In genomic region chr19:38699647-38700349, GRCh38 we compare ENCODE assay signal across 11 cellular contexts. TPM values are rescaled to one million over a fixed set of nuclear protein-coding genes. Genes with fewer than 3 reads are reported as not detected.
DNase-seq lines count a peak whose midpoint lies in the region; ATAC-seq and TF ChIP-seq lines count a peak whose summit lies in the region.
"Had no signal": no experiment of that assay in that cellular context is flagged by ENCODE, and none has a peak within 500 bp of the region (broad histone marks: within the 10 kb centered on the region; RNA-seq: fewer than 3 reads in every experiment).

No MANE protein-coding gene starts in this region.

- TF ChIP-seq CTCF in adrenal gland (IDR thresholded peaks at IDR 0.05) (no peak), esophagus muscularis mucosa (IDR thresholded peaks at IDR 0.05) (no peak), tibial nerve (IDR thresholded peaks at IDR 0.05) (no peak)

- no peaks in the 10 kb centered on the region for H3K9me3 ChIP-seq in adrenal gland (replicated peaks in 1 of 3)
- H3K9me3 ChIP-seq in esophagus muscularis mucosa = no peaks in the 10 kb centered on the region
- no peaks in the 10 kb centered on the region for H3K9me3 ChIP-seq in tibial nerve

- intact Hi-C loops in adrenal gland (cut with DNase I) = loop anchor here (5.0 to 10.0 kb wide), 2 partner anchors 45 to 47 kb away; no protein-coding TSS in a partner anchor
- intact Hi-C loops in esophagus muscularis mucosa (cut with DNase I) = no loop called here

- no peak for TF ChIP-seq POLR2A in adrenal gland (IDR thresholded peaks at IDR 0.05)
- no peak for TF ChIP-seq POLR2A in esophagus muscularis mucosa (IDR thresholded peaks at IDR 0.05; ENCODE audit: low read depth)
- no peak for TF ChIP-seq POLR2A in tibial nerve (IDR thresholded peaks at IDR 0.05)

- TF ChIP-seq EP300 in esophagus muscularis mucosa (IDR thresholded peaks at IDR 0.05) (no peak), tibial nerve (IDR thresholded peaks at IDR 0.05) (no peak)

- H3K4me1 ChIP-seq in adrenal gland (replicated peaks in 1 of 2) = peaks cover 36 to 79% of the 10 kb centered on the region in 2 donors
- peaks cover 87 to 100% (median 99%) of the 10 kb centered on the region in 4 donors for H3K4me1 ChIP-seq in esophagus muscularis mucosa
- peaks cover 0 to 90% (median 71%) of the 10 kb centered on the region in 4 donors for H3K4me1 ChIP-seq in tibial nerve

- ATAC-seq in natural killer cell treated with Interleukin-12 subunit alpha and Interleukin-12 subunit beta and Interleukin-15 and Interleukin-18, amount 100 ng/mL, for 72 hours = no peak
- ATAC-seq in GM19395 (IDR thresholded peaks at IDR 0.05; ENCODE audit: unreplicated experiment) = no peak

- WGBS in adrenal gland, 4 donors = 79 to 85% (median 80%) methylated on average over 18 of the region's 18 CpGs
- 82% methylated on average over 18 of the region's 18 CpGs for WGBS in esophagus muscularis mucosa
- WGBS in tibial nerve, 2 donors = 76 to 77% methylated on average over 18 of the region's 18 CpGs

- no peaks in the 10 kb centered on the region for H3K27me3 Mint-ChIP-seq in natural killer cell treated with Interleukin-12 subunit alpha and Interleukin-12 subunit beta and Interleukin-15 and Interleukin-18, amount 100 ng/mL, for 72 hours
- H3K27me3 Mint-ChIP-seq: IgD-negative memory B cell had no signal

- H3K4me3 Mint-ChIP-seq in natural killer cell treated with Interleukin-12 subunit alpha and Interleukin-12 subunit beta and Interleukin-15 and Interleukin-18, amount 100 ng/mL, for 72 hours = no peak overlapping the region

- H3K36me3 ChIP-seq in adrenal gland (replicated peaks in 1 of 2) (peaks cover 0 to 42% of the 10 kb centered on the region in 2 donors), esophagus muscularis mucosa (peaks cover 6 to 66% (median 43%) of the 10 kb centered on the region in 4 donors), tibial nerve (peaks cover 0 to 46% (median 7%) of the 10 kb centered on the region in 3 donors)

- no peak overlapping the region for H3K4me3 ChIP-seq in adrenal gland
- H3K4me3 ChIP-seq in esophagus muscularis mucosa = no peak overlapping the region
- no peak overlapping the region for H3K4me3 ChIP-seq in tibial nerve
- H3K4me3 ChIP-seq: GM23248 had no signal

- DNase-seq in adrenal gland (no peak), esophagus muscularis mucosa (ENCODE audit: extremely low spot score) (no peak), tibial nerve (ENCODE audit: low spot score in 2 of 2) (no peak), NCI-H1930 (lab: John Stamatoyannopoulos, UW) (no peak)
- DNase-seq in natural killer cell treated with Interleukin-12 subunit alpha and Interleukin-12 subunit beta and Interleukin-15 and Interleukin-18, amount 100 ng/mL, for 72 hours (ENCODE audit: low spot score) = no peak
- no peak for DNase-seq in stimulated activated CD4-positive, alpha-beta T cell treated with anti-CD3 and anti-CD28 coated beads, Interleukin-2, amount 100 ng/mL, for 48 hours
- DNase-seq: activated naive CD4-positive, alpha-beta T cell treated with anti-CD3 and anti-CD28 coated beads, Interleukin-2, amount 50 U/mL, for 16 hours; GM23248; NCI-H1694 had no signal

- peak overlapping the region in 4 of 5 donors; percentile 24 to 93 (median 82) for H3K27ac ChIP-seq in adrenal gland
- peak overlapping the region; percentile 92 to 98 (median 96) for H3K27ac ChIP-seq in esophagus muscularis mucosa (replicated peaks in 1 of 4)
- H3K27ac ChIP-seq in tibial nerve = peak overlapping the region in 3 of 4 donors; percentile 71 to 92 (median 86)
- H3K27ac ChIP-seq: GM23248 had no signal

- H3K9me3 Mint-ChIP-seq in natural killer cell treated with Interleukin-12 subunit alpha and Interleukin-12 subunit beta and Interleukin-15 and Interleukin-18, amount 100 ng/mL, for 72 hours = no peaks in the 10 kb centered on the region
- H3K9me3 Mint-ChIP-seq: IgD-negative memory B cell had no signal

- no peaks in the 10 kb centered on the region for H3K27me3 ChIP-seq in adrenal gland
- no peaks in the 10 kb centered on the region for H3K27me3 ChIP-seq in esophagus muscularis mucosa
- H3K27me3 ChIP-seq in tibial nerve = no peaks in the 10 kb centered on the region

- H3K4me1 Mint-ChIP-seq in natural killer cell treated with Interleukin-12 subunit alpha and Interleukin-12 subunit beta and Interleukin-15 and Interleukin-18, amount 100 ng/mL, for 72 hours (ENCODE audit: low read depth in 2 of 2) = peaks cover 55 to 58% of the 10 kb centered on the region in 2 donors

- no peaks in the 10 kb centered on the region for H3K36me3 Mint-ChIP-seq in natural killer cell treated with Interleukin-12 subunit alpha and Interleukin-12 subunit beta and Interleukin-15 and Interleukin-18, amount 100 ng/mL, for 72 hours
- H3K36me3 Mint-ChIP-seq: IgD-negative memory B cell had no signal

- peak overlapping the region; percentile 77 to 98 for H3K27ac Mint-ChIP-seq in natural killer cell treated with Interleukin-12 subunit alpha and Interleukin-12 subunit beta and Interleukin-15 and Interleukin-18, amount 100 ng/mL, for 72 hours

RNA-seq across cellular contexts. Expression of gene CAPN12, which starts 44.5 kb away (rescaled TPM):
- total RNA-seq in adrenal gland = 1 to 10 TPM in 5 of 8 donors, under 1 TPM in 2, not detected in 1; 0.39 to 5.0 (median 3.7) TPM
- 10 to 100 TPM in 2 of 3 donors, under 1 TPM in 1; 0.68 to 23.1 (median 11.2) TPM for polyA plus RNA-seq in adrenal gland
- 1 to 10 TPM in 3 of 4 donors, under 1 TPM in 1; 0.83 to 2.1 (median 1.6) TPM for total RNA-seq in esophagus muscularis mucosa
- 10 to 100 TPM in 1 of 2 donors, 1 to 10 TPM in 1; 3.6 to 10.4 TPM for total RNA-seq in natural killer cell treated with Interleukin-12 subunit alpha and Interleukin-12 subunit beta and Interleukin-15 and Interleukin-18, amount 100 ng/mL, for 72 hours
- 1 to 10 TPM; 3.5 to 5.7 (median 4.8) TPM for total RNA-seq in tibial nerve

RNA-seq across cellular contexts. Expression of gene ACTN4, which starts 52.3 kb away (rescaled TPM):
- total RNA-seq in adrenal gland = 100 to 1,000 TPM; 430 to 773 (median 575) TPM
- 100 to 1,000 TPM; 148 to 586 (median 554) TPM for polyA plus RNA-seq in adrenal gland
- total RNA-seq in esophagus muscularis mucosa = 100 to 1,000 TPM; 416 to 816 (median 598) TPM
- 100 to 1,000 TPM; 342 to 574 TPM for total RNA-seq in natural killer cell treated with Interleukin-12 subunit alpha and Interleukin-12 subunit beta and Interleukin-15 and Interleukin-18, amount 100 ng/mL, for 72 hours
- 100 to 1,000 TPM; 342 to 463 (median 382) TPM for total RNA-seq in tibial nerve
